ENCODE assay signal across 13 cellular contexts in genomic region chr22:46082633-46083032, GRCh38.
DNase-seq lines count a peak whose midpoint lies in the region; TF ChIP-seq lines count a peak whose summit lies in the region.
"Had no signal": no experiment of that assay in that cellular context is flagged by ENCODE, and none has a peak within 500 bp of the region (broad histone marks: within the 10 kb centered on the region; RNA-seq: fewer than 3 reads in every experiment).

No MANE protein-coding gene starts in this region.

- H2AFZ ChIP-seq in Loucy (ENCODE audit: low read length) = no peak overlapping the region

- peaks cover 48% of the 10 kb centered on the region for H3K4me1 ChIP-seq in Loucy (ENCODE audit: insufficient read depth, low read length, poor library complexity, severe bottlenecking)
- H3K4me1 ChIP-seq in prostate gland (replicated peaks) = peaks cover 58% of the 10 kb centered on the region

- H3K27ac ChIP-seq in 22Rv1 (peak overlapping the region; percentile 100), prostate gland (peak overlapping the region; percentile 96 to 99)

- no peaks in the 10 kb centered on the region for H3K9me3 ChIP-seq in Loucy (ENCODE audit: insufficient read depth, low read depth, low read length)
- H3K9me3 ChIP-seq in prostate gland = no peaks in the 10 kb centered on the region

- 42% methylated on average over 8 of the region's 8 CpGs for WGBS in prostate gland

- H4K20me1 ChIP-seq in Loucy (ENCODE audit: insufficient read depth, low read length, poor library complexity, severe bottlenecking) = peaks cover 85% of the 10 kb centered on the region

- DNase-seq in epithelial cell of proximal tubule (ENCODE audit: low read depth) = no peak
- no peak for DNase-seq in prostate gland (ENCODE audit: low spot score)
- no peak for DNase-seq in DMS53 treated with DMSO at 0.1 percent for 48 hours (lab: John Stamatoyannopoulos, UW; ENCODE audit: unreplicated experiment)
- DNase-seq in AML-193 (lab: John Stamatoyannopoulos, UW) = no peak
- no peak for DNase-seq in cerebellar cortex (ENCODE audit: low spot score)
- no peak for DNase-seq in NCI-H146 (lab: John Stamatoyannopoulos, UW)
- DNase-seq: EL, foreskin keratinocyte, Kasumi-1, left colon, NCI-H446 treated with DMSO at 0.1 percent for 48 hours had no signal

- TF ChIP-seq CTCF in 22Rv1 (IDR thresholded peaks at IDR 0.05) (no peak), Loucy (conservative IDR thresholded peaks at IDR 0.05; ENCODE audit: low read length) (no peak), epithelial cell of proximal tubule (conservative IDR thresholded peaks at IDR 0.05; ENCODE audit: low read depth, low read length) (no peak), prostate gland (IDR thresholded peaks at IDR 0.05) (no peak)

- H3K4me3 ChIP-seq in Loucy (ENCODE audit: low read length, poor library complexity, severe bottlenecking) = peak overlapping the region; percentile 88
- H3K4me3 ChIP-seq in epithelial cell of proximal tubule (ENCODE audit: low read depth, low read length) = peak overlapping the region; percentile 65
- H3K4me3 ChIP-seq in prostate gland = peak overlapping the region in 1 of 2 donors; percentile 93

- H3K4me2 ChIP-seq in Loucy (ENCODE audit: low read depth, low read length, poor library complexity, severe bottlenecking) = peak overlapping the region; percentile 98

- peak overlapping the region; percentile 100 for H3K9ac ChIP-seq in Loucy (ENCODE audit: low read depth, low read length, poor library complexity, severe bottlenecking)

- no peaks in the 10 kb centered on the region for H3K9me2 ChIP-seq in Loucy (replicated peaks; ENCODE audit: low read depth, low read length)

- intact Hi-C loops in prostate gland (cut with DNase I) = no loop called here

- H3F3A ChIP-seq in Loucy (ENCODE audit: low read depth) = no peaks in the 10 kb centered on the region

- H3K27me3 ChIP-seq in Loucy (ENCODE audit: insufficient read depth, low read length, poor library complexity, severe bottlenecking) = no peaks in the 10 kb centered on the region
- H3K27me3 ChIP-seq in prostate gland (replicated peaks; ENCODE audit: insufficient read depth) = no peaks in the 10 kb centered on the region
- H3K27me3 ChIP-seq: foreskin keratinocyte had no signal

- H3K79me2 ChIP-seq in Loucy (ENCODE audit: insufficient read depth, low read length) = peaks cover 100% of the 10 kb centered on the region

- peaks cover 79% of the 10 kb centered on the region for H3K36me3 ChIP-seq in Loucy (ENCODE audit: insufficient read depth, low read length)
- H3K36me3 ChIP-seq in prostate gland = no peaks in the 10 kb centered on the region

- TF ChIP-seq POLR2A in prostate gland (IDR thresholded peaks at IDR 0.05) = no peak
